Comparison of ENCODE assay signal across 22 cellular contexts in genomic region chr3:128555881-128556280, GRCh38.
"Had no signal": no experiment of that assay in that cellular context is flagged by ENCODE, and none has a peak within 500 bp of the region (broad histone marks: within the 10 kb centered on the region; RNA-seq: fewer than 3 reads in every experiment).

No MANE protein-coding gene starts in this region.

- H3K9me3 Mint-ChIP-seq: activated B cell treated with CpG ODN at 0.5 μM for 24 hours; activated naive CD8-positive, alpha-beta T cell treated with anti-CD3 and anti-CD28 coated beads, Interleukin-2, amount 10 ng/mL, durations not matched to agents 7 days and 5 days; activated T-cell treated with anti-CD3 and anti-CD28 coated beads, Interleukin-2, amount 50 U/mL, for 4 hours; endodermal cell; T-helper 1 cell treated with Interleukin-12 subunit alpha and Interleukin-12 subunit beta and Interleukin-4 antibody, amounts not matched to agents 30 μg/mL and 1 μg/mL, for 36 hours had no signal

- H3K9me3 ChIP-seq: left lung, thyroid gland had no signal

- H3K27ac Mint-ChIP-seq: activated B cell treated with CpG ODN at 0.5 μM for 24 hours; activated CD4-positive, alpha-beta T cell treated with anti-CD3 and anti-CD28 coated beads for 36 hours; activated naive CD8-positive, alpha-beta T cell treated with anti-CD3 and anti-CD28 coated beads, Interleukin-2, amount 10 ng/mL, durations not matched to agents 7 days and 5 days; endodermal cell; T-helper 1 cell treated with Interleukin-12 subunit alpha and Interleukin-12 subunit beta and Interleukin-4 antibody, amounts not matched to agents 30 μg/mL and 1 μg/mL, for 36 hours had no signal

- H3K4me1 Mint-ChIP-seq: endodermal cell had no signal

- H3K36me3 Mint-ChIP-seq: activated naive CD8-positive, alpha-beta T cell treated with anti-CD3 and anti-CD28 coated beads, Interleukin-2, amount 10 ng/mL, durations not matched to agents 7 days and 5 days had no signal

- H3K27me3 ChIP-seq: thyroid gland had no signal

- H3K4me3 ChIP-seq: thyroid gland had no signal

- H3K4me3 Mint-ChIP-seq: activated B cell treated with CpG ODN at 0.5 μM for 24 hours; activated CD4-positive, alpha-beta T cell treated with anti-CD3 and anti-CD28 coated beads for 36 hours; activated naive CD8-positive, alpha-beta T cell treated with anti-CD3 and anti-CD28 coated beads, Interleukin-2, amount 10 ng/mL, durations not matched to agents 7 days and 5 days; activated T-cell treated with anti-CD3 and anti-CD28 coated beads, Interleukin-2, amount 50 U/mL, for 4 hours; naive B cell; T-helper 1 cell treated with Interleukin-12 subunit alpha and Interleukin-12 subunit beta and Interleukin-4 antibody, amounts not matched to agents 30 μg/mL and 1 μg/mL, for 36 hours had no signal

- H3K36me3 ChIP-seq: left lung, thyroid gland had no signal

- H3K27ac ChIP-seq: epithelial cell of prostate had no signal

- DNase-seq: activated B cell treated with CpG ODN at 0.5 μM for 24 hours; activated CD4-positive, alpha-beta T cell treated with anti-CD3 and anti-CD28 coated beads, Interleukin-2, amount 50 U/mL, for 4 hours; activated CD8-positive, alpha-beta memory T cell treated with anti-CD3 and anti-CD28 coated beads, Interleukin-2, amount 50 U/mL, for 48 hours; activated naive CD4-positive, alpha-beta T cell treated with Interleukin-2 at 50 U/mL for 16 hours; activated T-cell treated with anti-CD3 and anti-CD28 coated beads, Interleukin-2, amount 50 U/mL, for 4 hours; amygdala; cortex of kidney; hippocampal formation; kidney glomerular epithelial cell; left lung; mesendoderm; naive B cell; occipital lobe; stimulated activated CD4-positive, alpha-beta T cell treated with anti-CD3 and anti-CD28 coated beads, Interleukin-4, amount 100 ng/mL, for 1 hour; stimulated activated naive CD4-positive, alpha-beta T cell treated with Interleukin-2 at 50 U/mL for 16 hours; T1000 had no signal
